Comparison of ENCODE assay signal across 15 cellular contexts in genomic region chr2:164694275-164694695, GRCh38.
"Had no signal": no experiment of that assay in that cellular context is flagged by ENCODE, and none has a peak within 500 bp of the region (broad histone marks: within the 10 kb centered on the region; RNA-seq: fewer than 3 reads in every experiment).

No MANE protein-coding gene starts in this region.

- H3K9me3 ChIP-seq: colonic mucosa, left lung, sigmoid colon, upper lobe of left lung had no signal

- H3K27ac Mint-ChIP-seq: activated CD4-positive, alpha-beta T cell treated with anti-CD3 and anti-CD28 coated beads, Interleukin-2, amount 10 ng/mL, durations not matched to agents 24 days and 14 days; activated naive CD4-positive, alpha-beta T cell treated with anti-CD3 and anti-CD28 coated beads, Interleukin-2, amount 10 ng/mL, durations not matched to agents 7 days and 5 days; activated T-helper 17 cell treated with anti-CD3 and anti-CD28 coated beads, Interleukin-2, amount 50 U/mL, for 72 hours; nephron progenitor cell had no signal

- DNase-seq: activated CD4-positive, alpha-beta T cell treated with anti-CD3 and anti-CD28 coated beads, Interleukin-2, amount 10 ng/mL, durations not matched to agents 24 days and 14 days; activated CD8-positive, alpha-beta memory T cell treated with anti-CD3 and anti-CD28 coated beads for 24 hours; activated naive CD4-positive, alpha-beta T cell treated with anti-CD3 and anti-CD28 coated beads, Interleukin-2, amount 10 ng/mL, durations not matched to agents 7 days and 5 days; colonic mucosa; left lung; nephron progenitor cell; sigmoid colon; stimulated activated CD4-positive, alpha-beta T cell treated with anti-CD3 and anti-CD28 coated beads, Interleukin-12 subunit alpha, Interleukin-12 subunit beta, amount 100 ng/mL, for 4 hours; stimulated activated naive CD4-positive, alpha-beta T cell; substantia nigra; T1000; upper lobe of left lung had no signal

- H3K4me1 Mint-ChIP-seq: activated CD4-positive, alpha-beta T cell treated with anti-CD3 and anti-CD28 coated beads, Interleukin-2, amount 10 ng/mL, durations not matched to agents 24 days and 14 days; activated naive CD4-positive, alpha-beta T cell treated with anti-CD3 and anti-CD28 coated beads, Interleukin-2, amount 10 ng/mL, durations not matched to agents 7 days and 5 days; activated T-helper 17 cell treated with anti-CD3 and anti-CD28 coated beads, Interleukin-2, amount 50 U/mL, for 72 hours; nephron progenitor cell had no signal

- FAIRE-seq: endothelial cell of umbilical vein had no signal

- H3K4me1 ChIP-seq: colonic mucosa, left lung had no signal

- H3K36me3 Mint-ChIP-seq: activated naive CD4-positive, alpha-beta T cell treated with anti-CD3 and anti-CD28 coated beads, Interleukin-2, amount 10 ng/mL, durations not matched to agents 7 days and 5 days had no signal

- H3K4me3 Mint-ChIP-seq: activated CD4-positive, alpha-beta T cell treated with anti-CD3 and anti-CD28 coated beads, Interleukin-2, amount 10 ng/mL, durations not matched to agents 24 days and 14 days; activated naive CD4-positive, alpha-beta T cell treated with anti-CD3 and anti-CD28 coated beads, Interleukin-2, amount 10 ng/mL, durations not matched to agents 7 days and 5 days; activated T-helper 17 cell treated with anti-CD3 and anti-CD28 coated beads, Interleukin-2, amount 50 U/mL, for 72 hours; memory B cell; nephron progenitor cell had no signal

- H3K27me3 ChIP-seq: colonic mucosa, left lung, sigmoid colon, upper lobe of left lung had no signal

- H3K36me3 ChIP-seq: colonic mucosa had no signal

- H3K27me3 Mint-ChIP-seq: activated CD4-positive, alpha-beta T cell treated with anti-CD3 and anti-CD28 coated beads, Interleukin-2, amount 10 ng/mL, durations not matched to agents 24 days and 14 days; activated naive CD4-positive, alpha-beta T cell treated with anti-CD3 and anti-CD28 coated beads, Interleukin-2, amount 10 ng/mL, durations not matched to agents 7 days and 5 days; activated T-helper 17 cell treated with anti-CD3 and anti-CD28 coated beads, Interleukin-2, amount 50 U/mL, for 72 hours; memory B cell had no signal

- H3K4me3 ChIP-seq: colonic mucosa, left lung, sigmoid colon, upper lobe of left lung had no signal

- ATAC-seq: activated T-helper 17 cell treated with anti-CD3 and anti-CD28 coated beads, Interleukin-2, amount 50 U/mL, for 72 hours; left lung had no signal

- H3K27ac ChIP-seq: colonic mucosa, left lung, upper lobe of left lung had no signal

- H3K9me3 Mint-ChIP-seq: activated CD4-positive, alpha-beta T cell treated with anti-CD3 and anti-CD28 coated beads, Interleukin-2, amount 10 ng/mL, durations not matched to agents 24 days and 14 days; activated naive CD4-positive, alpha-beta T cell treated with anti-CD3 and anti-CD28 coated beads, Interleukin-2, amount 10 ng/mL, durations not matched to agents 7 days and 5 days; activated T-helper 17 cell treated with anti-CD3 and anti-CD28 coated beads, Interleukin-2, amount 50 U/mL, for 72 hours; memory B cell; nephron progenitor cell had no signal
